ENCODE assay signal across 21 cellular contexts in the genomic region with DNA sequence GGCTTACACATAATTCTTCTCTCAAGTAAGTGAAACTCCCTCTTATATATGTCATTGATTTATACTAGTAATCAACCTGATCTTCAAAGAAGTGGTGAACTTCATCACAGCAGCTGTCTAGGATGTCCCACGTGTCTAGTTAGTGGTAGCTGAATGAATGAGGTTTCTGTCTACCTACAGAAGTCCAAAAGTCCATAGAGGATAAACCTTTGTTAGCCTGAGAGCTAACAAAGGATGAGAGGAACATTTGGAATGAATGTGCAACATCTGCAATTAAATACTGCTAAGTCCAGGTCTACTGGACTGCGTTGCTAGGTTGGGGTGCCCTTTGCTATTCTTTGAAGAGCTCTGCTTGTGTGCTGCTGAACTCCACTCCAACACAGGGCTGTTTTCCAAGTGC.
DNase-seq lines count a peak whose midpoint lies in the region; ATAC-seq, FAIRE-seq and TF ChIP-seq lines count a peak whose summit lies in the region.
"Had no signal": no experiment of that assay in that cellular context is flagged by ENCODE, and none has a peak within 500 bp of the region (broad histone marks: within the 10 kb centered on the region; RNA-seq: fewer than 3 reads in every experiment).

No MANE protein-coding gene starts in this region.

- no peaks in the 10 kb centered on the region for H3K9me3 ChIP-seq in HepG2 (ENCODE audit: low read length)
- no peaks in the 10 kb centered on the region for H3K9me3 ChIP-seq in right lobe of liver
- H3K9me3 ChIP-seq in Karpas-422 (ENCODE audit: low read length) = no peaks in the 10 kb centered on the region
- H3K9me3 ChIP-seq: A549, Caco-2 had no signal

- WGBS in HepG2 (ENCODE audit: low lambda C conversion rate) = 0% methylated on average over 2 of the region's 2 CpGs
- WGBS in right lobe of liver (ENCODE audit: insufficient coverage, low coverage, low lambda C conversion rate, missing lambda C conversion rate) = 67% methylated on average over 2 of the region's 2 CpGs

- in situ Hi-C loops in HepG2 (cut with HindIII; ENCODE audit: extremely low pct_ligation_motif_present, low pct_unique_long_range_greater_than_20kb) = no loop called here

- H3K36me3 ChIP-seq in HepG2 (replicated peaks in 1 of 2; ENCODE audit: control insufficient read depth in 1 of 2, insufficient read depth in 2 of 2, low read length in 2 of 2) (no peaks in the 10 kb centered on the region), right lobe of liver (no peaks in the 10 kb centered on the region), Karpas-422 (ENCODE audit: insufficient read depth, low read length) (no peaks in the 10 kb centered on the region)

- TF ChIP-seq POLR2A in HepG2 (IDR thresholded peaks at IDR 0.05; ENCODE audit: insufficient read depth in 1 of 2, low read depth in 2 of 2, low read length in 2 of 2) = no peak
- TF ChIP-seq POLR2A in right lobe of liver (IDR thresholded peaks at IDR 0.05) = no peak

- CTCF ChIA-PET in HepG2 (lab: Yijun Ruan, JAX; ENCODE audit: low intra/inter-chr PET ratio, low total read pairs) = no interaction called here

- H3K4me3 ChIP-seq in HepG2 (replicated peaks in 1 of 3; ENCODE audit: insufficient read depth in 1 of 3, low read depth in 2 of 3, low read length in 3 of 3) = no peak overlapping the region
- no peak overlapping the region for H3K4me3 ChIP-seq in right lobe of liver
- no peak overlapping the region for H3K4me3 ChIP-seq in Karpas-422 (ENCODE audit: low read length)
- H3K4me3 ChIP-seq: A549 had no signal

- H3K79me2 ChIP-seq in HepG2 (ENCODE audit: insufficient read depth, low read length) (no peaks in the 10 kb centered on the region), Karpas-422 (ENCODE audit: low read length) (no peaks in the 10 kb centered on the region)

- no peaks in the 10 kb centered on the region for H3K4me1 Mint-ChIP-seq in activated naive CD8-positive, alpha-beta T cell treated with anti-CD3 and anti-CD28 coated beads, Interleukin-2, amount 50 U/mL, for 24 hours
- H3K4me1 Mint-ChIP-seq: B cell had no signal

- peak overlapping the region; percentile 37 for H3K27ac ChIP-seq in HepG2 (ENCODE audit: extremely low read length, insufficient read depth, low read length)
- no peak overlapping the region for H3K27ac ChIP-seq in right lobe of liver
- peak overlapping the region; percentile 67; the same call in 1 of the 2 replicates for H3K27ac ChIP-seq in Karpas-422 (ENCODE audit: low read length)
- H3K27ac ChIP-seq: 22Rv1, A549, C4-2B had no signal

- H3K9ac ChIP-seq in HepG2 (ENCODE audit: insufficient read depth, low read depth, low read length) (no peak overlapping the region), Karpas-422 (ENCODE audit: low read length) (no peak overlapping the region)

- intact Hi-C loops in HepG2 (cut with micrococcal nuclease; ENCODE audit: unreplicated experiment) = no loop called here
- intact Hi-C loops in right lobe of liver (cut with DNase I) = no loop called here

- no peaks in the 10 kb centered on the region for H3K36me3 Mint-ChIP-seq in activated naive CD8-positive, alpha-beta T cell treated with anti-CD3 and anti-CD28 coated beads, Interleukin-2, amount 50 U/mL, for 24 hours (ENCODE audit: low read depth)
- H3K36me3 Mint-ChIP-seq: CD8-positive, alpha-beta T cell had no signal

- POLR2A ChIA-PET in HepG2 (lab: Yijun Ruan, JAX) = no interaction called here

- no peak overlapping the region for H2AFZ ChIP-seq in HepG2 (ENCODE audit: low read length)
- H2AFZ ChIP-seq in Karpas-422 (ENCODE audit: low read length) = no peak overlapping the region

- FAIRE-seq in HepG2 (lab: Jason Lieb, UNC) = peak; percentile 36
- FAIRE-seq: A549, D721Med, G401.6, GM12891, GM19239 had no signal

- BruUV-seq in HepG2 (replicated peaks; lab: Mats Ljungman, UMichigan) = no TSS peak

- peaks cover 34% of the 10 kb centered on the region for H3K4me1 ChIP-seq in HepG2 (ENCODE audit: insufficient read depth, low read length)
- H3K4me1 ChIP-seq in right lobe of liver = no peaks in the 10 kb centered on the region
- H3K4me1 ChIP-seq in Karpas-422 (ENCODE audit: low read length) = peaks cover 30% of the 10 kb centered on the region
- H3K4me1 ChIP-seq: A549, Caco-2 had no signal

- TF ChIP-seq EP300 in HepG2 (IDR thresholded peaks at IDR 0.05; ENCODE audit: low read depth in 2 of 2, low read length in 2 of 2) (peak in 1 of 2 experiments; percentile 47; a peak in 1 of 4 replicates), HepG2 (CRISPR knock-in tag; IDR thresholded peaks at IDR 0.05; ENCODE audit: borderline replicate concordance) (no peak)

- H3K9me2 ChIP-seq in Karpas-422 (replicated peaks; ENCODE audit: insufficient read depth, low read length) = no peaks in the 10 kb centered on the region

- no peaks in the 10 kb centered on the region for H3K27me3 ChIP-seq in HepG2 (ENCODE audit: control insufficient read depth in 1 of 2, insufficient read depth in 2 of 2, low read length in 2 of 2)
- H3K27me3 ChIP-seq in right lobe of liver = no peaks in the 10 kb centered on the region
- H3K27me3 ChIP-seq in Karpas-422 (ENCODE audit: low read length) = no peaks in the 10 kb centered on the region

- no peaks in the 10 kb centered on the region for H3K9me3 Mint-ChIP-seq in activated naive CD8-positive, alpha-beta T cell treated with anti-CD3 and anti-CD28 coated beads, Interleukin-2, amount 50 U/mL, for 24 hours
- H3K9me3 Mint-ChIP-seq: CD4-positive, alpha-beta T cell; CD8-positive, alpha-beta T cell had no signal

- H3K4me3 Mint-ChIP-seq in activated naive CD8-positive, alpha-beta T cell treated with anti-CD3 and anti-CD28 coated beads, Interleukin-2, amount 50 U/mL, for 24 hours = no peak overlapping the region
- H3K4me3 Mint-ChIP-seq: B cell; CD4-positive, alpha-beta T cell; CD8-positive, alpha-beta T cell had no signal

- H3K27me3 Mint-ChIP-seq in activated naive CD8-positive, alpha-beta T cell treated with anti-CD3 and anti-CD28 coated beads, Interleukin-2, amount 50 U/mL, for 24 hours = no peaks in the 10 kb centered on the region
- H3K27me3 Mint-ChIP-seq: CD4-positive, alpha-beta T cell had no signal

- ATAC-seq in HepG2 (peak; percentile 97), right lobe of liver (no peak), HG02973 (IDR thresholded peaks at IDR 0.05; ENCODE audit: unreplicated experiment) (no peak)
- no peak for ATAC-seq in activated naive CD8-positive, alpha-beta T cell treated with anti-CD3 and anti-CD28 coated beads, Interleukin-2, amount 50 U/mL, for 24 hours
- ATAC-seq: A549; CD8-positive, alpha-beta T cell had no signal

- DNase-seq in HepG2 (ENCODE audit: low spot score) (peak; percentile 77), right lobe of liver (no peak), Karpas-422 (no peak), islet precursor cell (peak; percentile 4)
- no peak for DNase-seq in activated naive CD8-positive, alpha-beta T cell treated with anti-CD3 and anti-CD28 coated beads, Interleukin-2, amount 50 U/mL, for 24 hours
- DNase-seq: AML-193; Caco-2; Calu3; CD4-positive, alpha-beta T cell; CD8-positive, alpha-beta T cell; DMS79 treated with DMSO at 0.1 percent for 48 hours; GF-D8 had no signal

- H3K4me2 ChIP-seq in HepG2 (ENCODE audit: low read depth, low read length) (peak overlapping the region; percentile 50), Karpas-422 (ENCODE audit: low read depth, low read length, poor library complexity, severe bottlenecking) (no peak overlapping the region)
- H3K4me2 ChIP-seq: A549 had no signal

- TF ChIP-seq CTCF in HepG2 (CRISPR knock-in tag; IDR thresholded peaks at IDR 0.05) (no peak), right lobe of liver (IDR thresholded peaks at IDR 0.05) (no peak)

- H3K27ac Mint-ChIP-seq in activated naive CD8-positive, alpha-beta T cell treated with anti-CD3 and anti-CD28 coated beads, Interleukin-2, amount 50 U/mL, for 24 hours = no peak overlapping the region
- H3K27ac Mint-ChIP-seq: B cell; CD4-positive, alpha-beta T cell; CD8-positive, alpha-beta T cell had no signal

- no peak for TF ChIP-seq RAD21 in HepG2 (CRISPR knock-in tag; IDR thresholded peaks at IDR 0.05)

- H4K20me1 ChIP-seq in HepG2 (ENCODE audit: insufficient read depth, low read length) (no peaks in the 10 kb centered on the region), Karpas-422 (ENCODE audit: insufficient read depth, low read depth, low read length) (no peaks in the 10 kb centered on the region)

TF ChIP-seq in HepG2, 621 proteins besides CTCF, POLR2A, EP300 and RAD21 (continues in another document):
- TF ChIP-seq, protein P1, sequence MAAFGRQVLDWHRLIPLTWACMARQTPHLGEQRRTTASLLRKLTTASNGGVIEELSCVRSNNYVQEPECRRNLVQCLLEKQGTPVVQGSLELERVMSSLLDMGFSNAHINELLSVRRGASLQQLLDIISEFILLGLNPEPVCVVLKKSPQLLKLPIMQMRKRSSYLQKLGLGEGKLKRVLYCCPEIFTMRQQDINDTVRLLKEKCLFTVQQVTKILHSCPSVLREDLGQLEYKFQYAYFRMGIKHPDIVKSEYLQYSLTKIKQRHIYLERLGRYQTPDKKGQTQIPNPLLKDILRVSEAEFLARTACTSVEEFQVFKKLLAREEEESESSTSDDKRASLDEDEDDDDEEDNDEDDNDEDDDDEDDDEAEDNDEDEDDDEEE (CRISPR knock-in tag; IDR thresholded peaks at IDR 0.05) = no peak
- TF ChIP-seq ZNF484 (CRISPR knock-in tag; IDR thresholded peaks at IDR 0.05; ENCODE audit: borderline replicate concordance, low read depth) (no peak), ERF (CRISPR knock-in tag; IDR thresholded peaks at IDR 0.05) (no peak), SOX13 (IDR thresholded peaks at IDR 0.05) (0 out of 2 replicates have a peak, but pooled peaks have one; percentile 11), SOX13 (CRISPR knock-in tag; conservative IDR thresholded peaks at IDR 0.05 in 1 of 2, IDR thresholded peaks at IDR 0.05 in 1 of 2) (peak in 1 of 2 experiments; percentile 93; a peak in 2 of 4 replicates), GFI1 (CRISPR knock-in tag; IDR thresholded peaks at IDR 0.05; ENCODE audit: borderline replicate concordance) (no peak), ZNF777 (CRISPR knock-in tag; IDR thresholded peaks at IDR 0.05) (no peak), ZNF101 (CRISPR knock-in tag; IDR thresholded peaks at IDR 0.05; ENCODE audit: borderline replicate concordance, low read depth) (no peak), ZNF205 (CRISPR knock-in tag; IDR thresholded peaks at IDR 0.05) (no peak), TOPORS (CRISPR knock-in tag; IDR thresholded peaks at IDR 0.05) (no peak), SNAPC2 (CRISPR knock-in tag; IDR thresholded peaks at IDR 0.05) (no peak), ZSCAN25 (CRISPR knock-in tag; IDR thresholded peaks at IDR 0.05) (no peak), ARID2 (CRISPR knock-in tag; IDR thresholded peaks at IDR 0.05; ENCODE audit: borderline replicate concordance) (no peak), ZNF614 (CRISPR knock-in tag; IDR thresholded peaks at IDR 0.05; ENCODE audit: borderline replicate concordance) (no peak), FOSL2 (CRISPR knock-in tag; IDR thresholded peaks at IDR 0.05) (no peak; the same call in 1 of the 2 replicates), ARNTL (CRISPR knock-in tag; IDR thresholded peaks at IDR 0.05) (no peak)
- TF ChIP-seq, protein P2, sequence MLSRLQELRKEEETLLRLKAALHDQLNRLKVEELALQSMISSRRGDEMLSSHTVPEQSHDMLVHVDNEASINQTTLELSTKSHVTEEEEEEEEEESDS (CRISPR knock-in tag; IDR thresholded peaks at IDR 0.05; ENCODE audit: borderline replicate concordance) = no peak

Comparison
In these comparisons a context has a peak if more than half of its experiments do, and no peak if none do; other contexts are left out.
1. DNase-seq: peak in HepG2 (single experiment) and islet precursor cell (single experiment); none in right lobe of liver (0 of 3), Karpas-422 (single experiment) and activated naive CD8-positive, alpha-beta T cell treated with anti-CD3 and anti-CD28 coated beads, Interleukin-2, amount 50 U/mL, for 24 hours (single experiment).
2. H3K27ac ChIP-seq: peak in HepG2 (single experiment) and Karpas-422 (single experiment); none in right lobe of liver (0 of 3).